In the genomic region with DNA sequence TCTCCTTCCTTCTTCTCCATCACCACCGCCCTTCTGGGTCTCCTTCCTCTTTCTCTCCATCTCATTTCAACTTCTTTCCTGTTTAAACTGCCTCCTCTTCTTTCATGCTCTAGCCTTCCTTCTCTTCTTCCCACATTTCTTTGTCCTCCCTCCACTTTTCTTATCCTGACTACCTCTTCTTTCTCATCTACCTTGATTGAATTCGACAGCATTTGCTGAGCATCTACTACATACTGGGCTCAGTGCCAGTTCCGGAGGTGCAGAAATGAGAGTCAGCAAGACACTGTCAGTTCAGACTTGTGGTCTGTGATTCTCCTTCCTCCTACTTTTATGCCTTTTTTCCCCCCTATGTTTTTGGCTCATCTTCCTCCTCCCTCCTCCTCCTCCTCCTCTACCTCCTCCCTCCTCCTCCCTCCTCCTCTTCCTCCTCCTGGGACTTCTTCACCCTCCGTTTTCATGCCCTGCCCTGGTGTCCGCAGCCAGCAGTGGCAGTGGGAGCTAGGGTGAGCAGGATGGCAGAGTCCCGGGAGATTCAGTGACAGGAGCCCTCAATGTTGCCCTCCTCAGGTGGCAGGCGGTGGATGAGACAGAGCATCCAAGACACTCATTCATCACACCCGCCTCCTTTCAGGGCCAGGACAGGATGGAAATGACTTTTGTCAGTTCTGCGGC, we compare ENCODE assay signal across 29 cellular contexts.
"Had no signal": no experiment of that assay in that cellular context is flagged by ENCODE, and none has a peak within 500 bp of the region (broad histone marks: within the 10 kb centered on the region; RNA-seq: fewer than 3 reads in every experiment).

No MANE protein-coding gene starts in this region.

- H2AFZ ChIP-seq: neural progenitor cell, parathyroid adenoma had no signal

- H3K27ac Mint-ChIP-seq: activated CD4-positive, alpha-beta memory T cell treated with anti-CD3 and anti-CD28 coated beads, Interleukin-2, amount 10 ng/mL, durations not matched to agents 7 days and 5 days; activated CD4-positive, alpha-beta T cell treated with anti-CD3 and anti-CD28 coated beads, Interleukin-2, amount 10 ng/mL, durations not matched to agents 7 days and 5 days; activated naive CD4-positive, alpha-beta T cell treated with anti-CD3 and anti-CD28 coated beads, Interleukin-2, amount 10 ng/mL, durations not matched to agents 7 days and 5 days; activated T-cell treated with anti-CD3 and anti-CD28 coated beads, Interleukin-2, amount 50 U/mL, for 24 hours; effector memory CD8-positive, alpha-beta T cell; natural killer cell; neural progenitor cell; stimulated activated effector memory CD8-positive, alpha-beta T cell treated with anti-CD3 and anti-CD28 coated beads, Interleukin-12 subunit alpha, Interleukin-12 subunit beta, amount 100 ng/mL, for 72 hours; stimulated activated naive CD8-positive, alpha-beta T cell treated with anti-CD3 and anti-CD28 coated beads, Interleukin-15, Interleukin-2, amounts not matched to agents 100 ng/mL and 50 ng/mL, for 24 hours had no signal

- H3K9ac ChIP-seq: neural progenitor cell, parathyroid adenoma had no signal

- H3K27me3 Mint-ChIP-seq: activated CD4-positive, alpha-beta memory T cell treated with anti-CD3 and anti-CD28 coated beads, Interleukin-2, amount 10 ng/mL, durations not matched to agents 7 days and 5 days; activated CD4-positive, alpha-beta T cell treated with anti-CD3 and anti-CD28 coated beads, Interleukin-2, amount 10 ng/mL, durations not matched to agents 7 days and 5 days; activated T-cell treated with anti-CD3 and anti-CD28 coated beads, Interleukin-2, amount 50 U/mL, for 24 hours had no signal

- H3K4me2 ChIP-seq: neural progenitor cell had no signal

- H3K36me3 ChIP-seq: neural progenitor cell, sigmoid colon, uterus had no signal

- ATAC-seq: effector memory CD8-positive, alpha-beta T cell; heart left ventricle; natural killer cell; psoas muscle; stimulated activated effector memory CD8-positive, alpha-beta T cell treated with anti-CD3 and anti-CD28 coated beads, Interleukin-12 subunit alpha, Interleukin-12 subunit beta, amount 100 ng/mL, for 72 hours had no signal

- FAIRE-seq: endothelial cell of umbilical vein, islet of Langerhans, small intestine, TTC549 had no signal

- H3K4me3 ChIP-seq: heart left ventricle, neural progenitor cell, psoas muscle, sigmoid colon, thoracic aorta, uterus had no signal

- H3K9me3 ChIP-seq: psoas muscle, thoracic aorta, uterus had no signal

- H3K36me3 Mint-ChIP-seq: activated naive CD4-positive, alpha-beta T cell treated with anti-CD3 and anti-CD28 coated beads, Interleukin-2, amount 10 ng/mL, durations not matched to agents 7 days and 5 days; natural killer cell; neural progenitor cell; stimulated activated effector memory CD8-positive, alpha-beta T cell treated with anti-CD3 and anti-CD28 coated beads, Interleukin-12 subunit alpha, Interleukin-12 subunit beta, amount 100 ng/mL, for 72 hours had no signal

- H3K4me1 Mint-ChIP-seq: activated CD4-positive, alpha-beta memory T cell treated with anti-CD3 and anti-CD28 coated beads, Interleukin-2, amount 10 ng/mL, durations not matched to agents 7 days and 5 days; activated CD4-positive, alpha-beta T cell treated with anti-CD3 and anti-CD28 coated beads, Interleukin-2, amount 10 ng/mL, durations not matched to agents 7 days and 5 days; activated naive CD4-positive, alpha-beta T cell treated with anti-CD3 and anti-CD28 coated beads, Interleukin-2, amount 10 ng/mL, durations not matched to agents 7 days and 5 days; natural killer cell; neural progenitor cell; stimulated activated effector memory CD8-positive, alpha-beta T cell treated with anti-CD3 and anti-CD28 coated beads, Interleukin-12 subunit alpha, Interleukin-12 subunit beta, amount 100 ng/mL, for 72 hours had no signal

- H3K79me2 ChIP-seq: parathyroid adenoma had no signal

- H3K4me3 Mint-ChIP-seq: activated CD4-positive, alpha-beta memory T cell treated with anti-CD3 and anti-CD28 coated beads, Interleukin-2, amount 10 ng/mL, durations not matched to agents 7 days and 5 days; activated CD4-positive, alpha-beta T cell treated with anti-CD3 and anti-CD28 coated beads, Interleukin-2, amount 10 ng/mL, durations not matched to agents 7 days and 5 days; activated naive CD4-positive, alpha-beta T cell treated with anti-CD3 and anti-CD28 coated beads, Interleukin-2, amount 10 ng/mL, durations not matched to agents 7 days and 5 days; activated T-cell treated with anti-CD3 and anti-CD28 coated beads, Interleukin-2, amount 50 U/mL, for 24 hours; effector memory CD8-positive, alpha-beta T cell; natural killer cell; neural progenitor cell; stimulated activated effector memory CD8-positive, alpha-beta T cell treated with anti-CD3 and anti-CD28 coated beads, Interleukin-12 subunit alpha, Interleukin-12 subunit beta, amount 100 ng/mL, for 72 hours; stimulated activated naive CD8-positive, alpha-beta T cell treated with anti-CD3 and anti-CD28 coated beads, Interleukin-15, Interleukin-2, amounts not matched to agents 100 ng/mL and 50 ng/mL, for 24 hours had no signal

- DNase-seq: activated CD4-positive, alpha-beta memory T cell treated with anti-CD3 and anti-CD28 coated beads, Interleukin-2, amount 10 ng/mL, durations not matched to agents 7 days and 5 days; activated CD4-positive, alpha-beta T cell treated with anti-CD3 and anti-CD28 coated beads for 1 hour; activated CD4-positive, alpha-beta T cell treated with anti-CD3 and anti-CD28 coated beads, Interleukin-2, amount 10 ng/mL, durations not matched to agents 7 days and 5 days; activated CD8-positive, alpha-beta memory T cell treated with anti-CD3 and anti-CD28 coated beads, Interleukin-2, amount 50 U/mL, for 48 hours; activated gamma-delta T cell; activated naive CD4-positive, alpha-beta T cell treated with anti-CD3 and anti-CD28 coated beads, Interleukin-2, amount 10 ng/mL, durations not matched to agents 7 days and 5 days; activated T-cell treated with anti-CD3 and anti-CD28 coated beads, Interleukin-2, amount 50 U/mL, for 24 hours; amniotic stem cell; cortex of kidney; effector memory CD8-positive, alpha-beta T cell; heart left ventricle; hypothalamus; natural killer cell; occipital lobe; psoas muscle; sigmoid colon; small intestine; stimulated activated CD4-positive, alpha-beta T cell treated with anti-CD3 and anti-CD28 coated beads, Interleukin-4, amount 100 ng/mL, for 24 hours; T-helper 9 cell; trophoblast cell; uterus had no signal

- H3K27ac ChIP-seq: heart left ventricle, neural progenitor cell, parathyroid adenoma, psoas muscle, sigmoid colon, thoracic aorta, uterus had no signal

- H3K4me1 ChIP-seq: heart left ventricle, neural progenitor cell, parathyroid adenoma, psoas muscle, sigmoid colon, uterus had no signal

- H3K27me3 ChIP-seq: heart left ventricle, neural progenitor cell, uterus had no signal

- H3K9me3 Mint-ChIP-seq: activated CD4-positive, alpha-beta T cell treated with anti-CD3 and anti-CD28 coated beads, Interleukin-2, amount 10 ng/mL, durations not matched to agents 7 days and 5 days; activated naive CD4-positive, alpha-beta T cell treated with anti-CD3 and anti-CD28 coated beads, Interleukin-2, amount 10 ng/mL, durations not matched to agents 7 days and 5 days; activated T-cell treated with anti-CD3 and anti-CD28 coated beads, Interleukin-2, amount 50 U/mL, for 24 hours; natural killer cell; neural progenitor cell had no signal
